In the genomic region with DNA sequence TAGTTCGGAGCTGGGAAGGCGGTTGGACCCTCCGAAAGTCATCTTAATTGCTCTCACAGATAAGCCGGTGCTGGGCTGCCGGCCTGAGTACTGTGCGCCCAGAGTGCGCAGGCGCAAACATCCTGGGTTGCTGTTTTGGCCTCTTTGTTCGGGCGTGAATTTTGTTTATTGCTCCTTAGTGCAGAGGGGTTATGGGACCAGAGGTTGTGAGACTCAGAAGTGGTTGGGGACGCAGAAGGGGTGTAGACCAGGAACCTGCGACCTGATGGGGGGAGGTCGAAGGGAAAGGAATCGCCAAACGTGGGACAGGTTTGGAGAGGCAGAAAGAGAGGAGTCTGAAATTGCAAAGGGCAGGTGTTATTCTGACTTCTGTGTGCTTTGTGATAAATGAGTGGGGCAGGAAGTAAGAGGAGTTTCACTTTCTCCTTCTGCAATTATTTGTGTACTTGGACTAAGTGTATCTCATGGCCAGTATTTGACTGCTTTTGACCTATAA, we compare ENCODE assay signal across 8 cellular contexts. TPM values are rescaled to one million over a fixed set of nuclear protein-coding genes. Genes with fewer than 3 reads are reported as not detected.
DNase-seq lines count a peak whose midpoint lies in the region; ATAC-seq and TF ChIP-seq lines count a peak whose summit lies in the region.

No MANE protein-coding gene starts in this region.

- H3K4me3 ChIP-seq in mononuclear cell (ENCODE audit: low read length) = peak overlapping the region; percentile 70

- peak overlapping the region; percentile 93 for H3K27ac Mint-ChIP-seq in activated CD4-positive, alpha-beta T cell treated with anti-CD3 and anti-CD28 coated beads, Interleukin-2, amount 10 ng/mL, durations not matched to agents 7 days and 5 days
- H3K27ac Mint-ChIP-seq in endothelial cell (ENCODE audit: unreplicated experiment) = peak overlapping the region; percentile 100
- peak overlapping the region; percentile 96 for H3K27ac Mint-ChIP-seq in stimulated activated memory B cell treated with anti-CD40 and anti-IgM and Interleukin-4, amounts not matched to agents 10 μg/mL and 1 μg/mL and 100 μg/mL, for 72 hours

- POLR2A ChIA-PET in activated CD4-positive, alpha-beta T cell treated with anti-CD3 and anti-CD28 coated beads, Interleukin-2, amount 10 ng/mL, durations not matched to agents 7 days and 5 days (lab: Charles Lee) = interaction anchor here (1.4 kb wide), 1 partner anchor 361 kb away, joined by 3 read pairs; a partner anchor contains a TSS

- DNase-seq in activated CD8-positive, alpha-beta memory T cell treated with anti-CD3 and anti-CD28 coated beads for 4 hours (ENCODE audit: low read depth in 2 of 2) = peak; percentile 40 to 48
- DNase-seq in activated CD8-positive, alpha-beta memory T cell treated with anti-CD3 and anti-CD28 coated beads for 24 hours = no peak
- DNase-seq in NCI-H2196 (lab: John Stamatoyannopoulos, UW; ENCODE audit: unreplicated experiment) = peak; percentile 87
- peak; percentile 77 for DNase-seq in activated CD4-positive, alpha-beta T cell treated with anti-CD3 and anti-CD28 coated beads, Interleukin-2, amount 10 ng/mL, durations not matched to agents 7 days and 5 days
- DNase-seq in endothelial cell (ENCODE audit: low spot score) = no peak

- no peaks in the 10 kb centered on the region for H3K27me3 ChIP-seq in mononuclear cell (ENCODE audit: insufficient read depth, low read length)

- no peak for TF ChIP-seq CTCF in endothelial cell (IDR thresholded peaks at IDR 0.05; ENCODE audit: unreplicated experiment)

- CTCF ChIA-PET in activated CD4-positive, alpha-beta T cell treated with anti-CD3 and anti-CD28 coated beads, Interleukin-2, amount 10 ng/mL, durations not matched to agents 7 days and 5 days (lab: Charles Lee) = interaction anchor here (1.0 kb wide), 1 partner anchor 38 kb away, joined by 3 read pairs; a partner anchor contains a TSS

- H3K9me3 Mint-ChIP-seq in activated CD4-positive, alpha-beta T cell treated with anti-CD3 and anti-CD28 coated beads, Interleukin-2, amount 10 ng/mL, durations not matched to agents 7 days and 5 days = peaks cover 23% of the 10 kb centered on the region
- peaks cover 24% of the 10 kb centered on the region for H3K9me3 Mint-ChIP-seq in endothelial cell (ENCODE audit: unreplicated experiment)
- H3K9me3 Mint-ChIP-seq in stimulated activated memory B cell treated with anti-CD40 and anti-IgM and Interleukin-4, amounts not matched to agents 10 μg/mL and 1 μg/mL and 100 μg/mL, for 72 hours = no peaks in the 10 kb centered on the region

- H3K4me3 Mint-ChIP-seq in activated CD4-positive, alpha-beta T cell treated with anti-CD3 and anti-CD28 coated beads, Interleukin-2, amount 10 ng/mL, durations not matched to agents 7 days and 5 days = peak overlapping the region; percentile 93
- H3K4me3 Mint-ChIP-seq in endothelial cell (ENCODE audit: unreplicated experiment) = peak overlapping the region; percentile 99
- peak overlapping the region; percentile 89 for H3K4me3 Mint-ChIP-seq in stimulated activated memory B cell treated with anti-CD40 and anti-IgM and Interleukin-4, amounts not matched to agents 10 μg/mL and 1 μg/mL and 100 μg/mL, for 72 hours

- peaks cover 23% of the 10 kb centered on the region for H3K36me3 Mint-ChIP-seq in activated CD4-positive, alpha-beta T cell treated with anti-CD3 and anti-CD28 coated beads, Interleukin-2, amount 10 ng/mL, durations not matched to agents 7 days and 5 days (ENCODE audit: low read depth)
- peaks cover 35% of the 10 kb centered on the region for H3K36me3 Mint-ChIP-seq in endothelial cell (ENCODE audit: low read depth, unreplicated experiment)
- peaks cover 20% of the 10 kb centered on the region for H3K36me3 Mint-ChIP-seq in stimulated activated memory B cell treated with anti-CD40 and anti-IgM and Interleukin-4, amounts not matched to agents 10 μg/mL and 1 μg/mL and 100 μg/mL, for 72 hours

- peaks cover 12% of the 10 kb centered on the region for H3K4me1 ChIP-seq in mononuclear cell (ENCODE audit: insufficient read depth, low read length)

- peaks cover 24% of the 10 kb centered on the region for H3K4me1 Mint-ChIP-seq in activated CD4-positive, alpha-beta T cell treated with anti-CD3 and anti-CD28 coated beads, Interleukin-2, amount 10 ng/mL, durations not matched to agents 7 days and 5 days
- H3K4me1 Mint-ChIP-seq in endothelial cell (ENCODE audit: unreplicated experiment) = peaks cover 22% of the 10 kb centered on the region
- H3K4me1 Mint-ChIP-seq in stimulated activated memory B cell treated with anti-CD40 and anti-IgM and Interleukin-4, amounts not matched to agents 10 μg/mL and 1 μg/mL and 100 μg/mL, for 72 hours = peaks cover 39% of the 10 kb centered on the region

- no peaks in the 10 kb centered on the region for H3K27me3 Mint-ChIP-seq in activated CD4-positive, alpha-beta T cell treated with anti-CD3 and anti-CD28 coated beads, Interleukin-2, amount 10 ng/mL, durations not matched to agents 7 days and 5 days
- H3K27me3 Mint-ChIP-seq in endothelial cell (ENCODE audit: unreplicated experiment) = peaks cover 12% of the 10 kb centered on the region
- H3K27me3 Mint-ChIP-seq in stimulated activated memory B cell treated with anti-CD40 and anti-IgM and Interleukin-4, amounts not matched to agents 10 μg/mL and 1 μg/mL and 100 μg/mL, for 72 hours = no peaks in the 10 kb centered on the region

- H3K9me3 ChIP-seq in mononuclear cell (ENCODE audit: low read depth, low read length) = no peaks in the 10 kb centered on the region

- peak; percentile 54 for ATAC-seq in HG02852 (IDR thresholded peaks at IDR 0.05; ENCODE audit: unreplicated experiment)
- ATAC-seq in stimulated activated memory B cell treated with anti-CD40 and anti-IgM and Interleukin-4, amounts not matched to agents 10 μg/mL and 1 μg/mL and 100 μg/mL, for 72 hours = peak; percentile 85

RNA-seq across cellular contexts. Expression of a gene that starts 0.6 kb away (rescaled TPM):
- total RNA-seq in activated CD4-positive, alpha-beta T cell treated with anti-CD3 and anti-CD28 coated beads, Interleukin-2, amount 10 ng/mL, durations not matched to agents 7 days and 5 days = 1 to 10 TPM; 7.8 to 9.6 TPM
- 10.4 TPM for total RNA-seq in endothelial cell (ENCODE audit: unreplicated experiment)
- 8.5 TPM for total RNA-seq in mononuclear cell

RNA-seq across cellular contexts. Expression of a gene that starts 38.1 kb away (rescaled TPM):
- total RNA-seq in activated CD4-positive, alpha-beta T cell treated with anti-CD3 and anti-CD28 coated beads, Interleukin-2, amount 10 ng/mL, durations not matched to agents 7 days and 5 days = 10 to 100 TPM; 10.6 to 13.7 TPM
- total RNA-seq in endothelial cell (ENCODE audit: unreplicated experiment) = 20.6 TPM
- 11.2 TPM for total RNA-seq in mononuclear cell

Comparison
In these comparisons a context has a peak if more than half of its experiments do, and no peak if none do; other contexts are left out.
1. DNase-seq: peak in activated CD8-positive, alpha-beta memory T cell treated with anti-CD3 and anti-CD28 coated beads for 4 hours (2 of 2), NCI-H2196 (single experiment) and activated CD4-positive, alpha-beta T cell treated with anti-CD3 and anti-CD28 coated beads, Interleukin-2, amount 10 ng/mL, durations not matched to agents 7 days and 5 days (single experiment); none in activated CD8-positive, alpha-beta memory T cell treated with anti-CD3 and anti-CD28 coated beads for 24 hours (single experiment) and endothelial cell (single experiment).
2. Peak in every context shown above with its lines, with median percentiles within 50 percentile points of each other: H3K27ac Mint-ChIP-seq and H3K4me3 Mint-ChIP-seq.